ENCODE assay signal across 22 cellular contexts in the genomic region with DNA sequence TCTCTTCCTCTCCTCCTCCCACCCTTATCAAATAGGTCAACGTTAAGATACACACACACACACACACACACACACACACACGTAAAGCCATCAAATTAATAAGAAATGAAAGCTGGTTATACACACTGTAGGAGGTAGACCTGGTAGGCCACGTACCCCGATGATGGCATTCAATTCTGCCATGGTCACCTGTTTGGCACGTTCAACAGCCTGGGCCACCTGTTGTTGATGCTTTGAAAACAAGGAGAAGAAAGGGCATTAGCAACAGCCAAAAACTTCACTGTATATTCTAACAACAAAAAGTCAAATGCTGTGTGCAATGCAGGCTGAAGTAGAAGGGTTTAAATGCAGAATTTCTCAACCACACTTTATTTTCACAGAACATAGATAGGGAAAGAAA. TPM values are rescaled to one million over a fixed set of nuclear protein-coding genes. Genes with fewer than 3 reads are reported as not detected.
DNase-seq lines count a peak whose midpoint lies in the region; ATAC-seq and TF ChIP-seq lines count a peak whose summit lies in the region.
"Had no signal": no experiment of that assay in that cellular context is flagged by ENCODE, and none has a peak within 500 bp of the region (broad histone marks: within the 10 kb centered on the region; RNA-seq: fewer than 3 reads in every experiment).

No MANE protein-coding gene starts in this region.

- H3K36me3 Mint-ChIP-seq in WTC11 (peaks cover 44% of the 10 kb centered on the region), neural progenitor cell (peaks cover 20% of the 10 kb centered on the region)

- H3K9me3 Mint-ChIP-seq in WTC11 (no peaks in the 10 kb centered on the region), neural progenitor cell (no peaks in the 10 kb centered on the region)
- H3K9me3 Mint-ChIP-seq: CD14-positive monocyte had no signal

- peaks cover 11 to 59% of the 10 kb centered on the region in 2 experiments; a peak in 2 of 3 replicates for H3K36me3 ChIP-seq in HEK293 (ENCODE audit: control insufficient read depth in 2 of 2, insufficient read depth in 1 of 2, low read length in 2 of 2)
- no peaks in the 10 kb centered on the region for H3K36me3 ChIP-seq in neural progenitor cell
- H3K36me3 ChIP-seq: BE2C had no signal

- POLR2A ChIA-PET in HEK293 (lab: Yijun Ruan, JAX) (no interaction called here), WTC11 (lab: Charles Lee) (no interaction called here)

- H3K27ac ChIP-seq in HEK293 (ENCODE audit: extremely low read depth, low read depth, low read length) (no peak overlapping the region), neural progenitor cell (peak overlapping the region; percentile 79)

- H3K27ac Mint-ChIP-seq in WTC11, result 0 out of 2 replicates have a peak overlapping the region, but pooled peaks have one; percentile 29
- H3K27ac Mint-ChIP-seq in neural progenitor cell, result peak overlapping the region; percentile 86
- H3K27ac Mint-ChIP-seq: CD14-positive monocyte had no signal

- no peak overlapping the region for H2AFZ ChIP-seq in neural progenitor cell (replicated peaks)

- H3K27me3 ChIP-seq in neural progenitor cell, result no peaks in the 10 kb centered on the region
- H3K27me3 ChIP-seq: BE2C had no signal

- peaks cover 41% of the 10 kb centered on the region for H4K20me1 ChIP-seq in neural progenitor cell (ENCODE audit: low read depth)

- no peak overlapping the region for H3K4me2 ChIP-seq in neural progenitor cell

- H3K4me1 Mint-ChIP-seq in WTC11 (peaks cover 90% of the 10 kb centered on the region), neural progenitor cell (peaks cover 78% of the 10 kb centered on the region)

- H3K27me3 Mint-ChIP-seq in WTC11 (ENCODE audit: low read depth), result no peaks in the 10 kb centered on the region
- peaks cover 2% of the 10 kb centered on the region for H3K27me3 Mint-ChIP-seq in neural progenitor cell (ENCODE audit: insufficient read depth, low read depth)

- H3K4me3 Mint-ChIP-seq in WTC11 (no peak overlapping the region), neural progenitor cell (no peak overlapping the region)
- H3K4me3 Mint-ChIP-seq: CD14-positive monocyte had no signal

- no peak overlapping the region for H3K9ac ChIP-seq in neural progenitor cell

- ATAC-seq in WTC11, result no peak
- ATAC-seq in HG03175 (IDR thresholded peaks at IDR 0.05; ENCODE audit: unreplicated experiment), result no peak
- ATAC-seq: HepG2, Panc1 had no signal

- DNase-seq in COR-L47 (lab: John Stamatoyannopoulos, UW), result peak; percentile 15
- no peak for DNase-seq in WTC11 (ENCODE audit: low spot score)
- no peak for DNase-seq in neural progenitor cell (ENCODE audit: low spot score)
- DNase-seq in stimulated activated CD4-positive, alpha-beta T cell treated with anti-CD3 and anti-CD28 coated beads, Interleukin-12 subunit alpha, Interleukin-12 subunit beta, amount 100 ng/mL, for 4 hours, result no peak
- no peak for DNase-seq in NOMO-1 treated with dmso at 0.1 percent for 144 hours (lab: John Stamatoyannopoulos, UW; ENCODE audit: unreplicated experiment)
- DNase-seq: BE2C, DMS153, DND-41, H7, KBM-7, NCI-H2029, NCI-H2171, NCI-H226, NCI-H510A, NCI-H69, SHP77 treated with DMSO at 0.1 percent for 48 hours, T-helper 1 cell had no signal

- TF ChIP-seq CTCF in HEK293 (tag by site-specific recombination; IDR thresholded peaks at IDR 0.05) (no peak), WTC11 (IDR thresholded peaks at IDR 0.05) (no peak), neural progenitor cell (IDR thresholded peaks at IDR 0.05) (no peak)

- peaks cover 66% of the 10 kb centered on the region for H3K79me2 ChIP-seq in neural progenitor cell (ENCODE audit: low read depth)

- H3F3A ChIP-seq in neural progenitor cell (ENCODE audit: low read depth), result peaks cover 59% of the 10 kb centered on the region

- H3K4me3 ChIP-seq in HEK293 (ENCODE audit: low read depth, low read length) (no peak overlapping the region), neural progenitor cell (no peak overlapping the region)

- H3K9me3 ChIP-seq in HEK293 (ENCODE audit: control insufficient read depth, insufficient read depth, low read depth, low read length), result no peaks in the 10 kb centered on the region
- H3K9me3 ChIP-seq in neural progenitor cell (ENCODE audit: low read depth), result no peaks in the 10 kb centered on the region
- H3K9me3 ChIP-seq: BE2C had no signal

- H3K4me1 ChIP-seq in HEK293 (ENCODE audit: control insufficient read depth, insufficient read depth, low read length) (no peaks in the 10 kb centered on the region; the same call in 1 of the 2 replicates), neural progenitor cell (peaks cover 75% of the 10 kb centered on the region)

- CTCF ChIA-PET in HEK293 (lab: Yijun Ruan, JAX), result no interaction called here
- CTCF ChIA-PET in WTC11 (lab: Charles Lee), result no interaction called here

TF ChIP-seq in HEK293, 187 proteins besides CTCF, POLR2A, EP300 and RAD21 (continues in another document):
- TF ChIP-seq, protein P1, sequence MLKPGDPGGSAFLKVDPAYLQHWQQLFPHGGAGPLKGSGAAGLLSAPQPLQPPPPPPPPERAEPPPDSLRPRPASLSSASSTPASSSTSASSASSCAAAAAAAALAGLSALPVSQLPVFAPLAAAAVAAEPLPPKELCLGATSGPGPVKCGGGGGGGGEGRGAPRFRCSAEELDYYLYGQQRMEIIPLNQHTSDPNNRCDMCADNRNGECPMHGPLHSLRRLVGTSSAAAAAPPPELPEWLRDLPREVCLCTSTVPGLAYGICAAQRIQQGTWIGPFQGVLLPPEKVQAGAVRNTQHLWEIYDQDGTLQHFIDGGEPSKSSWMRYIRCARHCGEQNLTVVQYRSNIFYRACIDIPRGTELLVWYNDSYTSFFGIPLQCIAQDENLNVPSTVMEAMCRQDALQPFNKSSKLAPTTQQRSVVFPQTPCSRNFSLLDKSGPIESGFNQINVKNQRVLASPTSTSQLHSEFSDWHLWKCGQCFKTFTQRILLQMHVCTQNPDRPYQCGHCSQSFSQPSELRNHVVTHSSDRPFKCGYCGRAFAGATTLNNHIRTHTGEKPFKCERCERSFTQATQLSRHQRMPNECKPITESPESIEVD (tag by site-specific recombination; IDR thresholded peaks at IDR 0.05), result no peak
- TF ChIP-seq ZNF623 (tag by site-specific recombination; IDR thresholded peaks at IDR 0.05) (no peak), ZNF514 (tag by site-specific recombination; IDR thresholded peaks at IDR 0.05) (no peak)
- TF ChIP-seq, protein P2, sequence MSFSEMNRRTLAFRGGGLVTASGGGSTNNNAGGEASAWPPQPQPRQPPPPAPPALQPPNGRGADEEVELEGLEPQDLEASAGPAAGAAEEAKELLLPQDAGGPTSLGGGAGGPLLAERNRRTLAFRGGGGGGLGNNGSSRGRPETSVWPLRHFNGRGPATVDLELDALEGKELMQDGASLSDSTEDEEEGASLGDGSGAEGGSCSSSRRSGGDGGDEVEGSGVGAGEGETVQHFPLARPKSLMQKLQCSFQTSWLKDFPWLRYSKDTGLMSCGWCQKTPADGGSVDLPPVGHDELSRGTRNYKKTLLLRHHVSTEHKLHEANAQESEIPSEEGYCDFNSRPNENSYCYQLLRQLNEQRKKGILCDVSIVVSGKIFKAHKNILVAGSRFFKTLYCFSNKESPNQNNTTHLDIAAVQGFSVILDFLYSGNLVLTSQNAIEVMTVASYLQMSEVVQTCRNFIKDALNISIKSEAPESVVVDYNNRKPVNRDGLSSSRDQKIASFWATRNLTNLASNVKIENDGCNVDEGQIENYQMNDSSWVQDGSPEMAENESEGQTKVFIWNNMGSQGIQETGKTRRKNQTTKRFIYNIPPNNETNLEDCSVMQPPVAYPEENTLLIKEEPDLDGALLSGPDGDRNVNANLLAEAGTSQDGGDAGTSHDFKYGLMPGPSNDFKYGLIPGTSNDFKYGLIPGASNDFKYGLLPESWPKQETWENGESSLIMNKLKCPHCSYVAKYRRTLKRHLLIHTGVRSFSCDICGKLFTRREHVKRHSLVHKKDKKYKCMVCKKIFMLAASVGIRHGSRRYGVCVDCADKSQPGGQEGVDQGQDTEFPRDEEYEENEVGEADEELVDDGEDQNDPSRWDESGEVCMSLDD (tag by site-specific recombination; IDR thresholded peaks at IDR 0.05), result no peak

TF ChIP-seq in WTC11, 78 proteins besides CTCF, POLR2A, EP300 and RAD21 (continues in another document):
- no peak for TF ChIP-seq SOX15 (CRISPR knock-in tag; IDR thresholded peaks at IDR 0.05)
- TF ChIP-seq ZNF219 (CRISPR knock-in tag; IDR thresholded peaks at IDR 0.05; ENCODE audit: borderline replicate concordance), result no peak
- TF ChIP-seq NR2C2 (CRISPR knock-in tag; IDR thresholded peaks at IDR 0.05), result no peak
- TF ChIP-seq GRHL2 (CRISPR knock-in tag; IDR thresholded peaks at IDR 0.05; ENCODE audit: insufficient replicate concordance, severe bottlenecking), result no peak
- no peak for TF ChIP-seq OVOL2 (CRISPR knock-in tag; IDR thresholded peaks at IDR 0.05; ENCODE audit: borderline replicate concordance)
- TF ChIP-seq ELF4 (CRISPR knock-in tag; IDR thresholded peaks at IDR 0.05; ENCODE audit: low read depth), result no peak
- TF ChIP-seq, protein P3, sequence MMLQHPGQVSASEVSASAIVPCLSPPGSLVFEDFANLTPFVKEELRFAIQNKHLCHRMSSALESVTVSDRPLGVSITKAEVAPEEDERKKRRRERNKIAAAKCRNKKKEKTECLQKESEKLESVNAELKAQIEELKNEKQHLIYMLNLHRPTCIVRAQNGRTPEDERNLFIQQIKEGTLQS (CRISPR knock-in tag; conservative IDR thresholded peaks at IDR 0.05), result no peak
- TF ChIP-seq, protein P4, sequence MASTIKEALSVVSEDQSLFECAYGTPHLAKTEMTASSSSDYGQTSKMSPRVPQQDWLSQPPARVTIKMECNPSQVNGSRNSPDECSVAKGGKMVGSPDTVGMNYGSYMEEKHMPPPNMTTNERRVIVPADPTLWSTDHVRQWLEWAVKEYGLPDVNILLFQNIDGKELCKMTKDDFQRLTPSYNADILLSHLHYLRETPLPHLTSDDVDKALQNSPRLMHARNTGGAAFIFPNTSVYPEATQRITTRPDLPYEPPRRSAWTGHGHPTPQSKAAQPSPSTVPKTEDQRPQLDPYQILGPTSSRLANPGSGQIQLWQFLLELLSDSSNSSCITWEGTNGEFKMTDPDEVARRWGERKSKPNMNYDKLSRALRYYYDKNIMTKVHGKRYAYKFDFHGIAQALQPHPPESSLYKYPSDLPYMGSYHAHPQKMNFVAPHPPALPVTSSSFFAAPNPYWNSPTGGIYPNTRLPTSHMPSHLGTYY (CRISPR knock-in tag; IDR thresholded peaks at IDR 0.05), result no peak

RNA-seq across cellular contexts. Expression of gene TLE1, which starts 37.3 kb away (rescaled TPM):
- 93.2 to 97.7 TPM (median 93.9 TPM) in 3 replicates for total RNA-seq in WTC11 (2021)
- 51.9 and 54.7 TPM in 2 replicates for total RNA-seq in neural progenitor cell (ENCODE audit: low replicate concordance)
